Comparison of ENCODE assay signal across 12 cellular contexts in the genomic region with DNA sequence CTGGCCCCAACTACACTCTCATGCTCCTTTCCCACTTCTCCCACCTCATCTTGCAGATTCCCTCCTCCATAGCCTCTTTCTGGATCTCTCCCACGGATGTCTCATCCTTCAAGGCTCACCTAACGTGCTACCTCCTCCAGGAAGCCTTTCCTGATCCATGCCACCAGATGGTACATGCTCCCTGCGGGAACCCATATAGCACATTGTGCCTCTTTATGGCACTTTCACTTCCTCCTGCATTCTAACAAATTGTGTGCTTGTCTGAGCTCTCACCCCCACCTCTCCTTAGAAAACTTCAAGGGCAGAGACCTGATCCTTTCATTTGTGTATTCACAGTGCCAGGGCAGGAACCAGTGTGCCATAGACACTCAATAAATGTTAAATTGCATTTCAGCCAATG.
"Had no signal": no experiment of that assay in that cellular context is flagged by ENCODE, and none has a peak within 500 bp of the region (broad histone marks: within the 10 kb centered on the region; RNA-seq: fewer than 3 reads in every experiment).

No MANE protein-coding gene starts in this region.

- H3K27ac ChIP-seq: ascending aorta, neural progenitor cell, right atrium auricular region, tibial nerve, vagina had no signal

- H3K4me1 ChIP-seq: ascending aorta had no signal

- H3K27me3 ChIP-seq: right atrium auricular region, vagina had no signal

- H3K4me3 Mint-ChIP-seq: activated naive CD8-positive, alpha-beta T cell treated with anti-CD3 and anti-CD28 coated beads, Interleukin-2, amount 50 U/mL, for 24 hours; activated T-helper 1 cell treated with anti-CD3 and anti-CD28 coated beads, Interleukin-12 subunit alpha, Interleukin-12 subunit beta, Interleukin-2, Interleukin-4 antibody, amounts not matched to agents 30 ng/mL and 10 ng/mL and 1 ng/mL, durations not matched to agents 14 hours and 24 hours and 36 hours; endodermal cell had no signal

- H3K9me3 ChIP-seq: ascending aorta, right atrium auricular region, tibial nerve, vagina had no signal

- H2AFZ ChIP-seq: neural progenitor cell had no signal

- H3K36me3 ChIP-seq: ascending aorta, neural progenitor cell, right atrium auricular region, tibial nerve, vagina had no signal

- ATAC-seq: activated naive CD8-positive, alpha-beta T cell treated with anti-CD3 and anti-CD28 coated beads, Interleukin-2, amount 50 U/mL, for 24 hours had no signal

- H3K4me3 ChIP-seq: ascending aorta, neural progenitor cell, right atrium auricular region, tibial nerve, vagina had no signal

- H3K4me2 ChIP-seq: neural progenitor cell had no signal

- DNase-seq: activated CD4-positive, alpha-beta T cell treated with anti-CD3 and anti-CD28 coated beads for 48 hours; activated naive CD4-positive, alpha-beta T cell treated with Interleukin-2 at 50 U/mL for 16 hours; activated naive CD8-positive, alpha-beta T cell treated with anti-CD3 and anti-CD28 coated beads, Interleukin-2, amount 50 U/mL, for 24 hours; endodermal cell; hippocampal formation; small intestine had no signal

- H3K9me3 Mint-ChIP-seq: activated naive CD8-positive, alpha-beta T cell treated with anti-CD3 and anti-CD28 coated beads, Interleukin-2, amount 50 U/mL, for 24 hours; activated T-helper 1 cell treated with anti-CD3 and anti-CD28 coated beads, Interleukin-12 subunit alpha, Interleukin-12 subunit beta, Interleukin-2, Interleukin-4 antibody, amounts not matched to agents 30 ng/mL and 10 ng/mL and 1 ng/mL, durations not matched to agents 14 hours and 24 hours and 36 hours; endodermal cell had no signal

- H3K36me3 Mint-ChIP-seq: neural progenitor cell had no signal

- H3K9ac ChIP-seq: neural progenitor cell had no signal

- H3K27ac Mint-ChIP-seq: activated naive CD8-positive, alpha-beta T cell treated with anti-CD3 and anti-CD28 coated beads, Interleukin-2, amount 50 U/mL, for 24 hours; activated T-helper 1 cell treated with anti-CD3 and anti-CD28 coated beads, Interleukin-12 subunit alpha, Interleukin-12 subunit beta, Interleukin-2, Interleukin-4 antibody, amounts not matched to agents 30 ng/mL and 10 ng/mL and 1 ng/mL, durations not matched to agents 14 hours and 24 hours and 36 hours; endodermal cell; neural progenitor cell had no signal
